In the genomic region with DNA sequence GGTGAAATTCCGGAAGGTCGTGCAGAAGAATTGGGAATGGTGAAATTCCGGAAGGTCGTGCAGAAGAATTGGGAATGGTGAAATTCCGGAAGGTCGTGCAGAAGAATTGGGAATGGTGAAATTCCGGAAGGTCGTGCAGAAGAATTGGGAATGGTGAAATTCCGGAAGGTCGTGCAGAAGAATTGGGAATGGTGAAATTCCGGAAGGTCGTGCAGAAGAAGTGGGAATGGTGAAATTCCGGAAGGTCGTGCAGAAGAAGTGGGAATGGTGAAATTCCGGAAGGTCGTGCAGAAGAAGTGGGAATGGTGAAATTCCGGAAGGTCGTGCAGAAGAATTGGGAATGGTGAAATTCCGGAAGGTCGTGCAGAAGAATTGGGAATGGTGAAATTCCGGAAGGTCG, we compare ENCODE assay signal across 6 cellular contexts.
DNase-seq lines count a peak whose midpoint lies in the region; ATAC-seq and TF ChIP-seq lines count a peak whose summit lies in the region.
"Not testable (repeated sequence)": the region's sequence is repeated elsewhere in the genome, so short reads cannot be mapped to it uniquely, and the experiment has no call there.

No MANE protein-coding gene starts in this region.

- not testable (repeated sequence) for TF ChIP-seq CTCF in liver (IDR thresholded peaks at IDR 0.05; ENCODE audit: low read depth, low read length, missing input control); neural cell (IDR thresholded peaks at IDR 0.05; ENCODE audit: poor library complexity, severe bottlenecking)

- H2AFZ ChIP-seq in neural cell (ENCODE audit: low read depth, low read length) = not testable (repeated sequence)

- not testable (repeated sequence) for H3K27ac ChIP-seq in liver (ENCODE audit: low read depth in 1 of 2, low read length in 2 of 2); neural cell (ENCODE audit: low read length)

- H3K4me3 Mint-ChIP-seq in activated T-helper 17 cell treated with anti-CD3 and anti-CD28 coated beads, Interleukin-2, amount 50 U/mL, for 72 hours; memory B cell; stimulated activated effector memory CD8-positive, alpha-beta T cell treated with anti-CD3 and anti-CD28 coated beads, Interleukin-12 subunit alpha, Interleukin-12 subunit beta, amount 100 ng/mL, for 72 hours: not testable (repeated sequence)
- H3K4me3 Mint-ChIP-seq in central memory CD8-positive, alpha-beta T cell = peak overlapping the region; percentile 23

- H3K27me3 Mint-ChIP-seq in activated T-helper 17 cell treated with anti-CD3 and anti-CD28 coated beads, Interleukin-2, amount 50 U/mL, for 72 hours; central memory CD8-positive, alpha-beta T cell; memory B cell: not testable (repeated sequence)

- not testable (repeated sequence) for H3F3A ChIP-seq in neural cell (ENCODE audit: insufficient read depth, low read length, poor library complexity, severe bottlenecking)

- H3K9me2 ChIP-seq in neural cell (ENCODE audit: insufficient read depth, low read length) = not testable (repeated sequence)

- WGBS in liver = 94% methylated on average over 17 of the region's 22 CpGs

- peak overlapping the region; percentile 37 for H3K27ac Mint-ChIP-seq in activated T-helper 17 cell treated with anti-CD3 and anti-CD28 coated beads, Interleukin-2, amount 50 U/mL, for 72 hours
- peak overlapping the region; percentile 75 for H3K27ac Mint-ChIP-seq in central memory CD8-positive, alpha-beta T cell (ENCODE audit: low read depth)
- H3K27ac Mint-ChIP-seq in memory B cell = peak overlapping the region; percentile 18
- peak overlapping the region; percentile 79 for H3K27ac Mint-ChIP-seq in stimulated activated effector memory CD8-positive, alpha-beta T cell treated with anti-CD3 and anti-CD28 coated beads, Interleukin-12 subunit alpha, Interleukin-12 subunit beta, amount 100 ng/mL, for 72 hours

- H3K27me3 ChIP-seq in liver (ENCODE audit: control insufficient read depth in 4 of 4, insufficient read depth in 4 of 4, low read length in 3 of 4); neural cell (ENCODE audit: insufficient read depth, low read depth, low read length): not testable (repeated sequence)

- not testable (repeated sequence) for ATAC-seq in activated T-helper 17 cell treated with anti-CD3 and anti-CD28 coated beads, Interleukin-2, amount 50 U/mL, for 72 hours (replicated peaks); central memory CD8-positive, alpha-beta T cell (replicated peaks; ENCODE audit: extremely low read depth, poor library complexity, severe bottlenecking); memory B cell (ENCODE audit: low read depth); stimulated activated effector memory CD8-positive, alpha-beta T cell treated with anti-CD3 and anti-CD28 coated beads, Interleukin-12 subunit alpha, Interleukin-12 subunit beta, amount 100 ng/mL, for 72 hours

- not testable (repeated sequence) for H3K36me3 Mint-ChIP-seq in activated T-helper 17 cell treated with anti-CD3 and anti-CD28 coated beads, Interleukin-2, amount 50 U/mL, for 72 hours (ENCODE audit: low read depth); central memory CD8-positive, alpha-beta T cell (ENCODE audit: insufficient read depth); memory B cell
- H3K36me3 Mint-ChIP-seq in stimulated activated effector memory CD8-positive, alpha-beta T cell treated with anti-CD3 and anti-CD28 coated beads, Interleukin-12 subunit alpha, Interleukin-12 subunit beta, amount 100 ng/mL, for 72 hours = peaks cover 16% of the 10 kb centered on the region

- H3K4me1 Mint-ChIP-seq in activated T-helper 17 cell treated with anti-CD3 and anti-CD28 coated beads, Interleukin-2, amount 50 U/mL, for 72 hours; central memory CD8-positive, alpha-beta T cell; memory B cell: not testable (repeated sequence)
- H3K4me1 Mint-ChIP-seq in stimulated activated effector memory CD8-positive, alpha-beta T cell treated with anti-CD3 and anti-CD28 coated beads, Interleukin-12 subunit alpha, Interleukin-12 subunit beta, amount 100 ng/mL, for 72 hours = peaks cover 13% of the 10 kb centered on the region

- H3K4me3 ChIP-seq in liver (ENCODE audit: low read depth in 1 of 3, low read length in 3 of 3); neural cell (ENCODE audit: low read length): not testable (repeated sequence)

- not testable (repeated sequence) for H3K4me1 ChIP-seq in liver (ENCODE audit: control insufficient read depth in 4 of 4, insufficient read depth in 4 of 4, low read length in 3 of 4)

- not testable (repeated sequence) for H3K9me3 ChIP-seq in liver (ENCODE audit: control insufficient read depth in 4 of 4, low read length in 3 of 4); neural cell (ENCODE audit: low read length)

- not testable (repeated sequence) for H3K4me2 ChIP-seq in neural cell (ENCODE audit: low read length)

- not testable (repeated sequence) for DNase-seq in central memory CD8-positive, alpha-beta T cell (ENCODE audit: low spot score in 2 of 2); memory B cell (ENCODE audit: low spot score in 2 of 2); stimulated activated effector memory CD8-positive, alpha-beta T cell treated with anti-CD3 and anti-CD28 coated beads, Interleukin-12 subunit alpha, Interleukin-12 subunit beta, amount 100 ng/mL, for 72 hours (ENCODE audit: low spot score in 2 of 2)

- not testable (repeated sequence) for H4K20me1 ChIP-seq in neural cell (ENCODE audit: insufficient read depth)

- not testable (repeated sequence) for TF ChIP-seq RAD21 in liver (IDR thresholded peaks at IDR 0.05); neural cell (conservative IDR thresholded peaks at IDR 0.05)

- H3K9ac ChIP-seq in liver (ENCODE audit: low read depth in 1 of 2, low read length in 2 of 2); neural cell (ENCODE audit: low read length): not testable (repeated sequence)

- H3K36me3 ChIP-seq in liver (ENCODE audit: control insufficient read depth in 4 of 4, insufficient read depth in 3 of 4, low read depth in 1 of 4, low read length in 3 of 4); neural cell (ENCODE audit: insufficient read depth, low read length): not testable (repeated sequence)

- not testable (repeated sequence) for H3K79me2 ChIP-seq in neural cell (replicated peaks; ENCODE audit: insufficient read depth, low read length)

- not testable (repeated sequence) for TF ChIP-seq EP300 in neural cell (conservative IDR thresholded peaks at IDR 0.05; ENCODE audit: poor library complexity, severe bottlenecking)

- not testable (repeated sequence) for H3K9me3 Mint-ChIP-seq in activated T-helper 17 cell treated with anti-CD3 and anti-CD28 coated beads, Interleukin-2, amount 50 U/mL, for 72 hours; central memory CD8-positive, alpha-beta T cell; memory B cell; stimulated activated effector memory CD8-positive, alpha-beta T cell treated with anti-CD3 and anti-CD28 coated beads, Interleukin-12 subunit alpha, Interleukin-12 subunit beta, amount 100 ng/mL, for 72 hours

TF ChIP-seq in neural cell, 6 proteins besides CTCF, POLR2A, EP300 and RAD21:
- TF ChIP-seq, protein P1, sequence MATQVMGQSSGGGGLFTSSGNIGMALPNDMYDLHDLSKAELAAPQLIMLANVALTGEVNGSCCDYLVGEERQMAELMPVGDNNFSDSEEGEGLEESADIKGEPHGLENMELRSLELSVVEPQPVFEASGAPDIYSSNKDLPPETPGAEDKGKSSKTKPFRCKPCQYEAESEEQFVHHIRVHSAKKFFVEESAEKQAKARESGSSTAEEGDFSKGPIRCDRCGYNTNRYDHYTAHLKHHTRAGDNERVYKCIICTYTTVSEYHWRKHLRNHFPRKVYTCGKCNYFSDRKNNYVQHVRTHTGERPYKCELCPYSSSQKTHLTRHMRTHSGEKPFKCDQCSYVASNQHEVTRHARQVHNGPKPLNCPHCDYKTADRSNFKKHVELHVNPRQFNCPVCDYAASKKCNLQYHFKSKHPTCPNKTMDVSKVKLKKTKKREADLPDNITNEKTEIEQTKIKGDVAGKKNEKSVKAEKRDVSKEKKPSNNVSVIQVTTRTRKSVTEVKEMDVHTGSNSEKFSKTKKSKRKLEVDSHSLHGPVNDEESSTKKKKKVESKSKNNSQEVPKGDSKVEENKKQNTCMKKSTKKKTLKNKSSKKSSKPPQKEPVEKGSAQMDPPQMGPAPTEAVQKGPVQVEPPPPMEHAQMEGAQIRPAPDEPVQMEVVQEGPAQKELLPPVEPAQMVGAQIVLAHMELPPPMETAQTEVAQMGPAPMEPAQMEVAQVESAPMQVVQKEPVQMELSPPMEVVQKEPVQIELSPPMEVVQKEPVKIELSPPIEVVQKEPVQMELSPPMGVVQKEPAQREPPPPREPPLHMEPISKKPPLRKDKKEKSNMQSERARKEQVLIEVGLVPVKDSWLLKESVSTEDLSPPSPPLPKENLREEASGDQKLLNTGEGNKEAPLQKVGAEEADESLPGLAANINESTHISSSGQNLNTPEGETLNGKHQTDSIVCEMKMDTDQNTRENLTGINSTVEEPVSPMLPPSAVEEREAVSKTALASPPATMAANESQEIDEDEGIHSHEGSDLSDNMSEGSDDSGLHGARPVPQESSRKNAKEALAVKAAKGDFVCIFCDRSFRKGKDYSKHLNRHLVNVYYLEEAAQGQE (IDR thresholded peaks at IDR 0.05; ENCODE audit: borderline replicate concordance) = peak; percentile 97

Comparison
In these comparisons a context has a peak if more than half of its experiments do, and no peak if none do; other contexts are left out.
1. H3K27ac Mint-ChIP-seq: peak in every context shown above with its lines; median percentile 79 in stimulated activated effector memory CD8-positive, alpha-beta T cell treated with anti-CD3 and anti-CD28 coated beads, Interleukin-12 subunit alpha, Interleukin-12 subunit beta, amount 100 ng/mL, for 72 hours; 75 in central memory CD8-positive, alpha-beta T cell; 37 in activated T-helper 17 cell treated with anti-CD3 and anti-CD28 coated beads, Interleukin-2, amount 50 U/mL, for 72 hours; 18 in memory B cell.